In genomic region chr12:39176376-39176775, GRCh38 we compare ENCODE assay signal across 2 cellular contexts.
TF ChIP-seq lines count a peak whose summit lies in the region.

No MANE protein-coding gene starts in this region.

TF ChIP-seq in SK-N-SH treated with all-trans-retinoic acid at 6 μM for 48 hours, 23 proteins besides CTCF, POLR2A, EP300 and RAD21 (continued from another document):
- TF ChIP-seq POU6F1 (CRISPR knock-in tag; IDR thresholded peaks at IDR 0.05; ENCODE audit: borderline replicate concordance, low read depth) (no peak), ESRRG (CRISPR knock-in tag; IDR thresholded peaks at IDR 0.05) (no peak), ISL1 (CRISPR knock-in tag; IDR thresholded peaks at IDR 0.05) (0 out of 2 replicates have a peak, but pooled peaks have one; percentile 24)

TF ChIP-seq in SK-N-SH, 30 proteins besides CTCF, POLR2A, EP300 and RAD21 (continued from another document):
- TF ChIP-seq IRF3 (IDR thresholded peaks at IDR 0.05; ENCODE audit: low read depth, low read length): no peak
- no peak for TF ChIP-seq REST (IDR thresholded peaks at IDR 0.05; ENCODE audit: low read depth, low read length)
- TF ChIP-seq SIN3A (IDR thresholded peaks at IDR 0.05; ENCODE audit: borderline replicate concordance, low read depth, low read length): no peak
- TF ChIP-seq GATA2 (CRISPR knock-in tag; IDR thresholded peaks at IDR 0.05): no peak
- TF ChIP-seq USF2 (IDR thresholded peaks at IDR 0.05; ENCODE audit: borderline replicate concordance, low read depth, low read length): no peak
- no peak for TF ChIP-seq RFX5 (IDR thresholded peaks at IDR 0.05; ENCODE audit: low read length)
